In the genomic region with DNA sequence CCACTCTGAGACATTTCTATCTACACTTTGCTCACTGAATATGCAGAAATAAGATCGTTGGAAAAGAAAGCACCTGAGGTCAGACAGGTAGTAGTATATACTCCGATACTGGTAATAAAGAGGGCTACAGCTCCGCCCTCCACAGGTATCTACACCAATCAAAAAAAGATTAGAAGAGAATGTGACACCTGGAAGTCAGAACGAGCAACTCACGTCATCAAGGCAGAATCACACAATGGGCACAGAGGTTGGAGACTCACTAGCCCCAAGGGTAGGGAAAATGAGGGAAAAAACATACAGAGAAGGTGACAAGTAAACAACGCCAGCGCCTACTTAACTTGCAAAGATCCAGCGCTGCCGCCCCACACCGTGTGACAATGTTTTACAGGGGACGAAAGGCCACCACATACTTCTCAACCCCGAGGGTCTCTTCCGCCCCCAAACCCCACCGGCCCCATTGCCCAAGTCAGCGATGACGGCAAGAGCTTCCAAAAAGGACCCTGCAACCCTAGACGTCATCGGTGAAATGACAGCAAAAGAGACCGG, we compare ENCODE assay signal across 7 cellular contexts. TPM values are rescaled to one million over a fixed set of nuclear protein-coding genes. Genes with fewer than 3 reads are reported as not detected.
DNase-seq lines count a peak whose midpoint lies in the region; ATAC-seq and TF ChIP-seq lines count a peak whose summit lies in the region.

No MANE protein-coding gene starts in this region.

- H4K20me1 ChIP-seq in GM23338 (replicated peaks; ENCODE audit: insufficient read depth) (no peaks in the 10 kb centered on the region), MM.1S (ENCODE audit: insufficient read depth, low read length) (no peaks in the 10 kb centered on the region)

- no peaks in the 10 kb centered on the region for H3K36me3 ChIP-seq in GM23338 (ENCODE audit: insufficient read depth)
- no peaks in the 10 kb centered on the region for H3K36me3 ChIP-seq in MM.1S (replicated peaks; ENCODE audit: insufficient read depth, low read length)
- H3K36me3 ChIP-seq in colonic mucosa: no peaks in the 10 kb centered on the region
- no peaks in the 10 kb centered on the region for H3K36me3 ChIP-seq in left lung

- peaks cover 42% of the 10 kb centered on the region for H3K79me2 ChIP-seq in GM23338 (replicated peaks; ENCODE audit: insufficient read depth)
- H3K79me2 ChIP-seq in MM.1S (ENCODE audit: low read length): peaks cover 39% of the 10 kb centered on the region

- H3K27ac Mint-ChIP-seq in GM23338: peak overlapping the region; percentile 97

- H3K27ac ChIP-seq in GM23338 (ENCODE audit: low read depth) (peak overlapping the region; percentile 93), MM.1S (ENCODE audit: low read length) (peak overlapping the region; percentile 94), colonic mucosa (peak overlapping the region; percentile 80), left lung (peak overlapping the region; percentile 88 to 90)

- H2AFZ ChIP-seq in GM23338 (no peak overlapping the region), MM.1S (ENCODE audit: low read length) (peak overlapping the region; percentile 69)

- H3K9me2 ChIP-seq in GM23338 (ENCODE audit: insufficient read depth): peaks cover 6% of the 10 kb centered on the region; the same call in 1 of the 2 replicates
- no peaks in the 10 kb centered on the region for H3K9me2 ChIP-seq in MM.1S (replicated peaks; ENCODE audit: insufficient read depth, low read length)

- H3K4me1 ChIP-seq in GM23338 (ENCODE audit: insufficient read depth) (peaks cover 6% of the 10 kb centered on the region), MM.1S (ENCODE audit: low read length) (peaks cover 11% of the 10 kb centered on the region), colonic mucosa (no peaks in the 10 kb centered on the region), left lung (peaks cover 0 to 14% of the 10 kb centered on the region in 2 donors)

- H3K4me3 Mint-ChIP-seq in GM23338: peak overlapping the region; percentile 91

- no peak for TF ChIP-seq CTCF in GM23338 (conservative IDR thresholded peaks at IDR 0.05; ENCODE audit: low read depth in 2 of 2)
- no peak for TF ChIP-seq CTCF in MM.1S (IDR thresholded peaks at IDR 0.05; ENCODE audit: low read length)
- TF ChIP-seq CTCF in colonic mucosa (IDR thresholded peaks at IDR 0.05): no peak
- no peak for TF ChIP-seq CTCF in left lung (IDR thresholded peaks at IDR 0.05)

- H3K4me3 ChIP-seq in GM08714 (ENCODE audit: low read length) (peak overlapping the region; percentile 98), GM23338 (peak overlapping the region; percentile 60), MM.1S (ENCODE audit: low read length) (peak overlapping the region; percentile 86), colonic mucosa (peak overlapping the region; percentile 47), left lung (peak overlapping the region; percentile 67 to 77)

- H3K36me3 Mint-ChIP-seq in GM23338 (ENCODE audit: low read depth): no peaks in the 10 kb centered on the region; the same call in 2 of the 3 replicates

- peak overlapping the region; percentile 94 for H3K9ac ChIP-seq in MM.1S (ENCODE audit: low read length)
- peak overlapping the region; percentile 89 to 94 for H3K9ac ChIP-seq in colonic mucosa (ENCODE audit: low read depth in 2 of 2, low read length in 2 of 2)

- H3K27me3 ChIP-seq in GM23338 (ENCODE audit: insufficient read depth): no peaks in the 10 kb centered on the region
- no peaks in the 10 kb centered on the region for H3K27me3 ChIP-seq in MM.1S (replicated peaks; ENCODE audit: insufficient read depth, low read length)
- H3K27me3 ChIP-seq in colonic mucosa: no peaks in the 10 kb centered on the region
- H3K27me3 ChIP-seq in left lung: no peaks in the 10 kb centered on the region

- no peaks in the 10 kb centered on the region for H3K27me3 Mint-ChIP-seq in GM23338 (ENCODE audit: insufficient read depth, low read depth, poor library complexity)

- H3K9me3 Mint-ChIP-seq in GM23338: peaks cover 4% of the 10 kb centered on the region; the same call in 1 of the 3 replicates

- H3K4me2 ChIP-seq in GM23338: peak overlapping the region; percentile 72
- H3K4me2 ChIP-seq in MM.1S (ENCODE audit: low read depth, low read length): peak overlapping the region; percentile 46

- peaks cover 36% of the 10 kb centered on the region for H3K4me1 Mint-ChIP-seq in GM23338

- no peaks in the 10 kb centered on the region for H3K9me3 ChIP-seq in MM.1S (replicated peaks; ENCODE audit: insufficient read depth, low read length)
- H3K9me3 ChIP-seq in colonic mucosa: no peaks in the 10 kb centered on the region
- no peaks in the 10 kb centered on the region for H3K9me3 ChIP-seq in left lung

- peak; percentile 87 for DNase-seq in GM23338 (ENCODE audit: low spot score)
- DNase-seq in MM.1S: peak; percentile 81
- peak; percentile 21 to 60 (median 47) for DNase-seq in T-helper 1 cell
- DNase-seq in colonic mucosa: peak; percentile 74
- DNase-seq in left lung: peak in 1 of 2 donors; percentile 81
- DNase-seq in stimulated activated naive CD4-positive, alpha-beta T cell treated with Interleukin-2 at 50 U/mL for 16 hours (lab: John Stamatoyannopoulos, UW): peak; percentile 27

- H3F3A ChIP-seq in GM23338 (replicated peaks; ENCODE audit: low read depth) (no peaks in the 10 kb centered on the region), MM.1S (ENCODE audit: insufficient read depth, low read length) (peaks cover 15% of the 10 kb centered on the region)

- intact Hi-C loops in colonic mucosa (cut with DNase I): no loop called here
- intact Hi-C loops in left lung (cut with DNase I): no loop called here

- peak; percentile 80 for ATAC-seq in GM23338
- peak; percentile 72 for ATAC-seq in left lung

TF ChIP-seq in GM23338, 12 proteins besides CTCF, POLR2A, EP300 and RAD21:
- TF ChIP-seq JUNB (IDR thresholded peaks at IDR 0.05; ENCODE audit: unreplicated experiment) (no peak), POLR2AphosphoS5 (IDR thresholded peaks at IDR 0.05; ENCODE audit: low read depth) (peak; percentile 54), NANOG (IDR thresholded peaks at IDR 0.05; ENCODE audit: borderline replicate concordance) (no peak), ZNF114 (CRISPR knock-in tag; IDR thresholded peaks at IDR 0.05) (no peak), CREB1 (CRISPR knock-in tag; IDR thresholded peaks at IDR 0.05; ENCODE audit: low read depth) (peak; percentile 80)
- TF ChIP-seq, protein P1, sequence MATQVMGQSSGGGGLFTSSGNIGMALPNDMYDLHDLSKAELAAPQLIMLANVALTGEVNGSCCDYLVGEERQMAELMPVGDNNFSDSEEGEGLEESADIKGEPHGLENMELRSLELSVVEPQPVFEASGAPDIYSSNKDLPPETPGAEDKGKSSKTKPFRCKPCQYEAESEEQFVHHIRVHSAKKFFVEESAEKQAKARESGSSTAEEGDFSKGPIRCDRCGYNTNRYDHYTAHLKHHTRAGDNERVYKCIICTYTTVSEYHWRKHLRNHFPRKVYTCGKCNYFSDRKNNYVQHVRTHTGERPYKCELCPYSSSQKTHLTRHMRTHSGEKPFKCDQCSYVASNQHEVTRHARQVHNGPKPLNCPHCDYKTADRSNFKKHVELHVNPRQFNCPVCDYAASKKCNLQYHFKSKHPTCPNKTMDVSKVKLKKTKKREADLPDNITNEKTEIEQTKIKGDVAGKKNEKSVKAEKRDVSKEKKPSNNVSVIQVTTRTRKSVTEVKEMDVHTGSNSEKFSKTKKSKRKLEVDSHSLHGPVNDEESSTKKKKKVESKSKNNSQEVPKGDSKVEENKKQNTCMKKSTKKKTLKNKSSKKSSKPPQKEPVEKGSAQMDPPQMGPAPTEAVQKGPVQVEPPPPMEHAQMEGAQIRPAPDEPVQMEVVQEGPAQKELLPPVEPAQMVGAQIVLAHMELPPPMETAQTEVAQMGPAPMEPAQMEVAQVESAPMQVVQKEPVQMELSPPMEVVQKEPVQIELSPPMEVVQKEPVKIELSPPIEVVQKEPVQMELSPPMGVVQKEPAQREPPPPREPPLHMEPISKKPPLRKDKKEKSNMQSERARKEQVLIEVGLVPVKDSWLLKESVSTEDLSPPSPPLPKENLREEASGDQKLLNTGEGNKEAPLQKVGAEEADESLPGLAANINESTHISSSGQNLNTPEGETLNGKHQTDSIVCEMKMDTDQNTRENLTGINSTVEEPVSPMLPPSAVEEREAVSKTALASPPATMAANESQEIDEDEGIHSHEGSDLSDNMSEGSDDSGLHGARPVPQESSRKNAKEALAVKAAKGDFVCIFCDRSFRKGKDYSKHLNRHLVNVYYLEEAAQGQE (IDR thresholded peaks at IDR 0.05; ENCODE audit: unreplicated experiment): no peak

RNA-seq across cellular contexts. Expression of a gene that starts 0.7 kb away (rescaled TPM):
- total RNA-seq in GM23338 (2014; rRNA removed; shearing (Covaris generic)): 20.3 and 25.5 TPM in 2 replicates
- 18.7 and 21.0 TPM in 2 replicates for polyA plus RNA-seq in GM23338 (2016; fragmentation: Nextera tagmentation; extraction: Ambion mirVana)
- total RNA-seq in colonic mucosa (10 to 100 TPM; 34.2 to 74.1 TPM), left lung (10 to 100 TPM; 50.1 to 58.2 TPM)

Comparison
In these comparisons a context has a peak if more than half of its experiments do, and no peak if none do; other contexts are left out.
1. H3K4me3 ChIP-seq: peak in every context shown above with its lines; median percentile 98 in GM08714; 86 in MM.1S; 72 in left lung; 60 in GM23338; 47 in colonic mucosa.